3 cellular contexts compared by ENCODE assay signal in the genomic region with DNA sequence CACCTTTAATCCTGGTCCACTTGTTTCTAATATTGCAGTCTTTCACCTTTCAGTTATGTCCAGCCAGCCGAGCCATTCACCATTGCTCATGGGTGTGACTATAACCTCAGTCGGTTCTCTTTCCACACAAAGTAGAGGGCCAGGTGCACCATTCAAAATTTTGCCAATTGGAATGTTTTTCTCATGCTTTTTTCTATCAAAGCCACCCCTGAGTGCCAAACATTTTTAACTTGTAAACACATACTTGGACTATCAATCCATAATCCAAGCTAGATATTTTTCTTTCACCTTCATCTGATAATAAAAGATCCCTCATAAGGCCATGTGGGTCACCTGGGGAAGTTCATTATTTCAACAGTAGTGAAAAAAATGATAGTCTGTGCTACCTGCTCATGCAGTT.
"Had no signal": no experiment of that assay in that cellular context is flagged by ENCODE, and none has a peak within 500 bp of the region (broad histone marks: within the 10 kb centered on the region; RNA-seq: fewer than 3 reads in every experiment).

No MANE protein-coding gene starts in this region.

- ATAC-seq: GM12878 had no signal

- H3K4me3 ChIP-seq: GM12878 had no signal

- DNase-seq: GDM1, GF-D8 had no signal
